ENCODE assay signal across 23 cellular contexts in genomic region chr17:79468183-79468944, GRCh38.
DNase-seq lines count a peak whose midpoint lies in the region; ATAC-seq, FAIRE-seq and TF ChIP-seq lines count a peak whose summit lies in the region.
"Had no signal": no experiment of that assay in that cellular context is flagged by ENCODE, and none has a peak within 500 bp of the region (broad histone marks: within the 10 kb centered on the region; RNA-seq: fewer than 3 reads in every experiment).

No MANE protein-coding gene starts in this region.

- no peak for FAIRE-seq in K562 (lab: Jason Lieb, UNC)
- FAIRE-seq: G401.6, GM12892, GM19239, H1 had no signal

- H3K9me1 ChIP-seq in K562 (ENCODE audit: control insufficient read depth, insufficient read depth, low read length): no peaks in the 10 kb centered on the region

- in situ Hi-C loops in K562 (cut with MboI): no loop called here

- TF ChIP-seq RAD21 in K562 (CRISPR knock-in tag; conservative IDR thresholded peaks at IDR 0.05 in 1 of 2, IDR thresholded peaks at IDR 0.05 in 1 of 2): no peak

- H3K27ac ChIP-seq in BLaER1: no peak overlapping the region
- no peak overlapping the region for H3K27ac ChIP-seq in K562 (ENCODE audit: extremely low read depth, low read depth, low read length)
- H3K27ac ChIP-seq in temporal lobe (ENCODE audit: low read depth, low read length): peak overlapping the region; percentile 80
- H3K27ac ChIP-seq in psoas muscle: no peak overlapping the region
- H3K27ac ChIP-seq: GM23248 had no signal

- H4K20me1 ChIP-seq in BLaER1 (no peaks in the 10 kb centered on the region), K562 (replicated peaks; ENCODE audit: control insufficient read depth, insufficient read depth, low read length) (peaks cover 6% of the 10 kb centered on the region; the same call in 1 of the 2 replicates)

- BruUV-seq in K562 (replicated peaks; lab: Mats Ljungman, UMichigan): no TSS peak

- H3K4me1 ChIP-seq in BLaER1 (peaks cover 49% of the 10 kb centered on the region), K562 (replicated peaks in 1 of 2; ENCODE audit: control insufficient read depth in 2 of 2, insufficient read depth in 2 of 2, low read length in 2 of 2) (peaks cover 4 to 12% of the 10 kb centered on the region in 2 experiments; a peak in 3 of 5 replicates), psoas muscle (no peaks in the 10 kb centered on the region)
- H3K4me1 ChIP-seq: BE2C had no signal

- POLR2A ChIA-PET in HEK293T (lab: Yijun Ruan, JAX) (no interaction called here), K562 (lab: Yijun Ruan, JAX) (interaction anchor here (0.7 kb wide), 1 partner anchor 187 kb away, joined by 3 read pairs; no protein-coding TSS in a partner anchor)

- H3K36me3 ChIP-seq in BLaER1 (no peaks in the 10 kb centered on the region), K562 (ENCODE audit: control insufficient read depth, insufficient read depth, low read length) (no peaks in the 10 kb centered on the region), psoas muscle (ENCODE audit: insufficient read depth in 1 of 2, low read depth in 1 of 2) (no peaks in the 10 kb centered on the region)
- H3K36me3 ChIP-seq: BE2C had no signal

- H3K27me3 ChIP-seq in BLaER1 (peaks cover 20% of the 10 kb centered on the region; the same call in 1 of the 2 replicates), K562 (ENCODE audit: control insufficient read depth in 2 of 2, insufficient read depth in 2 of 2, low read length in 2 of 2) (peaks cover 17 to 58% of the 10 kb centered on the region in 2 experiments; a peak in 4 of 5 replicates), psoas muscle (ENCODE audit: insufficient read depth in 3 of 3, low read length in 2 of 3) (peaks cover 0 to 93% (median 10%) of the 10 kb centered on the region in 3 donors)

- TF ChIP-seq POLR2A in K562 (conservative IDR thresholded peaks at IDR 0.05): no peak

- DNase-seq in HEK293T (ENCODE audit: extremely low spot score) (no peak), K562 (ENCODE audit: extremely low read depth in 1 of 4, low spot score in 3 of 4) (no peak), SK-N-DZ (ENCODE audit: low spot score) (no peak), cortex of kidney (lab: John Stamatoyannopoulos, UW) (no peak), psoas muscle (no peak)
- DNase-seq: AML-193; BE2C; C1 segment of cervical spinal cord; CD4-positive, alpha-beta memory T cell; COR-L47; DMS153; DND-41; GM23248; H7; HCEC 1CT; HFFc6 had no signal

- H3K4me2 ChIP-seq in BLaER1: peak overlapping the region; percentile 67; the same call in 1 of the 2 replicates
- H3K4me2 ChIP-seq in K562 (ENCODE audit: insufficient read depth, low read length): no peak overlapping the region

- no peak for TF ChIP-seq EP300 in K562 (IDR thresholded peaks at IDR 0.05; ENCODE audit: low read length)

- H3K9ac ChIP-seq in BLaER1 (no peak overlapping the region), K562 (ENCODE audit: insufficient read depth in 1 of 2, low read depth in 2 of 2, low read length in 2 of 2) (no peak overlapping the region)
- H3K9ac ChIP-seq: GM23248 had no signal

- 0% methylated on average over 5 of the region's 5 CpGs for WGBS in K562 (ENCODE audit: insufficient coverage, low coverage, missing lambda C conversion rate)
- WGBS in psoas muscle, 3 donors: 90 to 93% (median 91%) methylated on average over 5 of the region's 5 CpGs

- H2AFZ ChIP-seq in K562 (ENCODE audit: low read depth, low read length): no peak overlapping the region
- H2AFZ ChIP-seq: GM23248 had no signal

- TF ChIP-seq CTCF in K562 (IDR thresholded peaks at IDR 0.05 in 2 of 3, conservative IDR thresholded peaks at IDR 0.05 in 1 of 3; ENCODE audit: insufficient read depth in 2 of 3, low read depth in 1 of 3, low read length in 3 of 3) (no peak), psoas muscle (IDR thresholded peaks at IDR 0.05) (no peak)

- H3K79me2 ChIP-seq in K562 (ENCODE audit: control insufficient read depth, insufficient read depth, low read length): no peaks in the 10 kb centered on the region

- no peak overlapping the region for H3K4me3 ChIP-seq in BLaER1
- no peak overlapping the region for H3K4me3 ChIP-seq in K562
- no peak overlapping the region for H3K4me3 ChIP-seq in psoas muscle
- H3K4me3 ChIP-seq: GM23248 had no signal

- no peak for ATAC-seq in K562
- no peak for ATAC-seq in HG02571 (IDR thresholded peaks at IDR 0.05; ENCODE audit: unreplicated experiment)
- no peak for ATAC-seq in psoas muscle

- CTCF ChIA-PET in HEK293T (lab: Yijun Ruan, JAX): no interaction called here
- CTCF ChIA-PET in K562 (lab: Yijun Ruan, JAX; ENCODE audit: low intra/inter-chr PET ratio): no interaction called here

- no peaks in the 10 kb centered on the region for H3K9me3 ChIP-seq in BLaER1
- no peaks in the 10 kb centered on the region for H3K9me3 ChIP-seq in K562 (replicated peaks; ENCODE audit: control insufficient read depth, insufficient read depth, low read depth, low read length)
- H3K9me3 ChIP-seq in psoas muscle: no peaks in the 10 kb centered on the region
- H3K9me3 ChIP-seq: BE2C had no signal

- intact Hi-C loops in K562 (cut with micrococcal nuclease): no loop called here
- intact Hi-C loops in psoas muscle (cut with DNase I): no loop called here

TF ChIP-seq in HEK293T, 16 proteins besides CTCF, POLR2A, EP300 and RAD21:
- TF ChIP-seq ARNT (IDR thresholded peaks at IDR 0.05) (no peak), FOXK2 (IDR thresholded peaks at IDR 0.05) (no peak), PKNOX1 (IDR thresholded peaks at IDR 0.05) (peak; percentile 40)
TF ChIP-seq in HEK293T: peak in this region for 1.

TF ChIP-seq in K562, 482 proteins besides CTCF, POLR2A, EP300 and RAD21:
- TF ChIP-seq SMC3 (conservative IDR thresholded peaks at IDR 0.05; ENCODE audit: insufficient read depth, low read depth, low read length): no peak
- TF ChIP-seq NCOA1 (IDR thresholded peaks at IDR 0.05; ENCODE audit: low read depth): no peak
- TF ChIP-seq PKNOX1 (IDR thresholded peaks at IDR 0.05): 0 out of 2 replicates have a peak, but pooled peaks have one; percentile 29
- no peak for TF ChIP-seq HES1 (IDR thresholded peaks at IDR 0.05; ENCODE audit: low read depth)
